22 cellular contexts compared by ENCODE assay signal in the genomic region with DNA sequence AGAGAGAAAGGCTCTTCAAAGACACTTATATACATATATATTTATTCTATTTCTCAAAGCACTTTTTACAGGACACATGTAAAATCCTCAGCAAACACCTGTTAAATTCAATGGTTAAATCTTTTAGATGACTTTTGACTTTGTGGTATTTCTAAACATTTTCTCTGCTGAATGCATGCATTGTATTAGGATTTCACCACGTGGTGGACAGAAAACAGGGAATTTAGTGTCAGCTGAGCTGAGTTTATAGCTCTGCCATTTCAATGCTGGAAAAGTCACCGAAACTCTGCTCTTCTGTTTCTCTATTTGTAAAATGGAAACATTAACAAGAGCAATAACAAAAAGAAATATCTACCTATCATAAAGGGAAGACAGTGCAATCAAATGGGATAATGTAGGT.
"Had no signal": no experiment of that assay in that cellular context is flagged by ENCODE, and none has a peak within 500 bp of the region (broad histone marks: within the 10 kb centered on the region; RNA-seq: fewer than 3 reads in every experiment).

No MANE protein-coding gene starts in this region.

- H3K27ac Mint-ChIP-seq: activated CD8-positive, alpha-beta T cell treated with anti-CD3 and anti-CD28 coated beads for 36 hours; activated naive CD8-positive, alpha-beta T cell treated with anti-CD3 and anti-CD28 coated beads for 36 hours; activated T-helper 17 cell treated with anti-CD3 and anti-CD28 coated beads, Interleukin-2, amount 50 U/mL, for 72 hours; immature natural killer cell; natural killer cell; stimulated activated naive CD8-positive, alpha-beta T cell treated with anti-CD3 and anti-CD28 coated beads, Interleukin-15, Interleukin-2, amounts not matched to agents 100 ng/mL and 50 ng/mL, for 24 hours had no signal

- H3K27me3 ChIP-seq: cardiac muscle cell, foreskin keratinocyte, ovary, testis had no signal

- ATAC-seq: activated CD8-positive, alpha-beta T cell treated with anti-CD3 and anti-CD28 coated beads for 36 hours; activated T-helper 17 cell treated with anti-CD3 and anti-CD28 coated beads, Interleukin-2, amount 50 U/mL, for 72 hours; foreskin keratinocyte; natural killer cell had no signal

- H3K4me3 Mint-ChIP-seq: activated CD8-positive, alpha-beta T cell treated with anti-CD3 and anti-CD28 coated beads for 36 hours; activated naive CD8-positive, alpha-beta T cell treated with anti-CD3 and anti-CD28 coated beads for 36 hours; activated T-helper 17 cell treated with anti-CD3 and anti-CD28 coated beads, Interleukin-2, amount 50 U/mL, for 72 hours; immature natural killer cell; natural killer cell; stimulated activated naive CD8-positive, alpha-beta T cell treated with anti-CD3 and anti-CD28 coated beads, Interleukin-15, Interleukin-2, amounts not matched to agents 100 ng/mL and 50 ng/mL, for 24 hours had no signal

- DNase-seq: activated CD4-positive, alpha-beta T cell treated with anti-CD3 and anti-CD28 coated beads for 48 hours; activated CD4-positive, CD25-positive, alpha-beta regulatory T cell; activated CD8-positive, alpha-beta T cell treated with anti-CD3 and anti-CD28 coated beads for 36 hours; activated naive CD4-positive, alpha-beta T cell; activated naive CD8-positive, alpha-beta T cell treated with anti-CD3 and anti-CD28 coated beads for 36 hours; activated T-cell treated with anti-CD3 and anti-CD28 coated beads, Interleukin-2, amount 50 U/mL, for 1 hour; amniotic stem cell; foreskin keratinocyte; immature natural killer cell; mesenchymal stem cell; natural killer cell; stimulated activated CD4-positive, alpha-beta T cell treated with anti-CD3 and anti-CD28 coated beads, Interleukin-15, amount 100 ng/mL, for 24 hours; stimulated activated CD4-positive, alpha-beta T cell treated with anti-CD3 and anti-CD28 coated beads, Interleukin-2, amount 100 ng/mL, for 48 hours; T-helper 1 cell; T1000; testis had no signal

- H3K9me3 ChIP-seq: ovary, testis had no signal

- H3K27ac ChIP-seq: cardiac muscle cell, epithelial cell of prostate, foreskin keratinocyte, skin epidermis, testis had no signal

- H3K9me3 Mint-ChIP-seq: activated CD8-positive, alpha-beta T cell treated with anti-CD3 and anti-CD28 coated beads for 36 hours; activated naive CD8-positive, alpha-beta T cell treated with anti-CD3 and anti-CD28 coated beads for 36 hours; activated T-helper 17 cell treated with anti-CD3 and anti-CD28 coated beads, Interleukin-2, amount 50 U/mL, for 72 hours; immature natural killer cell; natural killer cell; stimulated activated naive CD8-positive, alpha-beta T cell treated with anti-CD3 and anti-CD28 coated beads, Interleukin-15, Interleukin-2, amounts not matched to agents 100 ng/mL and 50 ng/mL, for 24 hours had no signal

- H3K4me1 ChIP-seq: foreskin keratinocyte, testis had no signal

- H3K36me3 ChIP-seq: cardiac muscle cell, ovary had no signal

- H3K4me3 ChIP-seq: cardiac muscle cell, ovary, skin epidermis, testis had no signal

- H3K4me1 Mint-ChIP-seq: activated naive CD8-positive, alpha-beta T cell treated with anti-CD3 and anti-CD28 coated beads for 36 hours; activated T-helper 17 cell treated with anti-CD3 and anti-CD28 coated beads, Interleukin-2, amount 50 U/mL, for 72 hours; immature natural killer cell; natural killer cell had no signal

- H3K36me3 Mint-ChIP-seq: activated naive CD8-positive, alpha-beta T cell treated with anti-CD3 and anti-CD28 coated beads for 36 hours; immature natural killer cell; natural killer cell had no signal
